20 cellular contexts compared by ENCODE assay signal in genomic region chr5:23136958-23137357, GRCh38.
DNase-seq lines count a peak whose midpoint lies in the region; ATAC-seq and TF ChIP-seq lines count a peak whose summit lies in the region.
"Had no signal": no experiment of that assay in that cellular context is flagged by ENCODE, and none has a peak within 500 bp of the region (broad histone marks: within the 10 kb centered on the region; RNA-seq: fewer than 3 reads in every experiment).

No MANE protein-coding gene starts in this region.

- H3K27me3 ChIP-seq in mammary epithelial cell (ENCODE audit: insufficient read depth, low read length) = no peaks in the 10 kb centered on the region
- no peaks in the 10 kb centered on the region for H3K27me3 ChIP-seq in GM23338 (ENCODE audit: insufficient read depth)
- no peaks in the 10 kb centered on the region for H3K27me3 ChIP-seq in WERI-Rb-1 (ENCODE audit: insufficient read depth, low read depth, severe bottlenecking)
- H3K27me3 ChIP-seq in right lobe of liver = no peaks in the 10 kb centered on the region
- H3K27me3 ChIP-seq: BLaER1 treated with 17β-estradiol and CSF1 and Interleukin-3, amounts not matched to agents 10 nM and 100 nM had no signal

- intact Hi-C loops in MCF 10A (cut with micrococcal nuclease) = no loop called here
- intact Hi-C loops in mammary epithelial cell (cut with micrococcal nuclease) = loop anchor here (5.0 kb wide), 1 partner anchor 1320 kb away; no protein-coding TSS in a partner anchor
- intact Hi-C loops in right lobe of liver (cut with DNase I) = no loop called here

- no peaks in the 10 kb centered on the region for H3F3A ChIP-seq in GM23338 (replicated peaks; ENCODE audit: low read depth)

- no peaks in the 10 kb centered on the region for H3K79me2 ChIP-seq in mammary epithelial cell (ENCODE audit: insufficient read depth, low read length)
- H3K79me2 ChIP-seq in GM23338 (replicated peaks; ENCODE audit: insufficient read depth) = no peaks in the 10 kb centered on the region

- no peaks in the 10 kb centered on the region for H3K27me3 Mint-ChIP-seq in MCF 10A (ENCODE audit: insufficient read depth, unreplicated experiment)
- peaks cover under 1% of the 10 kb centered on the region for H3K27me3 Mint-ChIP-seq in GM23338 (ENCODE audit: insufficient read depth, low read depth, poor library complexity)
- H3K27me3 Mint-ChIP-seq: B cell; CD4-positive, alpha-beta T cell had no signal

- whole genome bisulfite sequencing in mammary epithelial cell (ENCODE audit: low coverage, missing lambda C conversion rate) = 82% methylated on average over 2 of the region's 2 CpGs
- WGBS in right lobe of liver (ENCODE audit: insufficient coverage, low coverage, low lambda C conversion rate, missing lambda C conversion rate) = 52% methylated on average over 2 of the region's 2 CpGs

- no peaks in the 10 kb centered on the region for H3K9me3 Mint-ChIP-seq in MCF 10A (ENCODE audit: unreplicated experiment)
- H3K9me3 Mint-ChIP-seq in GM23338 = no peaks in the 10 kb centered on the region; the same call in 2 of the 3 replicates

- no peaks in the 10 kb centered on the region for H3K9me2 ChIP-seq in GM23338 (ENCODE audit: insufficient read depth)

- H3K36me3 ChIP-seq in mammary epithelial cell (ENCODE audit: insufficient read depth, low read length) (no peaks in the 10 kb centered on the region), GM23338 (ENCODE audit: insufficient read depth) (no peaks in the 10 kb centered on the region), WERI-Rb-1 (no peaks in the 10 kb centered on the region), right lobe of liver (no peaks in the 10 kb centered on the region)
- H3K36me3 ChIP-seq: BLaER1 treated with 17β-estradiol and CSF1 and Interleukin-3, amounts not matched to agents 10 nM and 100 nM had no signal

- no peak overlapping the region for H2AFZ ChIP-seq in mammary epithelial cell (ENCODE audit: low read depth, low read length)
- H2AFZ ChIP-seq in GM23338 = peak overlapping the region; percentile 53; the same call in 1 of the 2 replicates

- in situ Hi-C loops in mammary epithelial cell (cut with MboI; ENCODE audit: low sequenced_read_pairs in 2 of 2) = loop anchor here in 1 of 2 donors (25.0 kb wide), 2 partner anchors 250 to 1225 kb away; no protein-coding TSS in a partner anchor

- H3K27ac ChIP-seq in mammary epithelial cell (ENCODE audit: insufficient read depth, low read depth, low read length) = no peak overlapping the region
- H3K27ac ChIP-seq in GM23338 (ENCODE audit: low read depth) = no peak overlapping the region
- no peak overlapping the region for H3K27ac ChIP-seq in WERI-Rb-1
- H3K27ac ChIP-seq in right lobe of liver = peak overlapping the region in 1 of 3 donors; percentile 11
- H3K27ac ChIP-seq: 22Rv1; A549; BLaER1 treated with 17β-estradiol and CSF1 and Interleukin-3, amounts not matched to agents 10 nM and 100 nM; C4-2B had no signal

- no peaks in the 10 kb centered on the region for H4K20me1 ChIP-seq in mammary epithelial cell (ENCODE audit: insufficient read depth, low read length)
- H4K20me1 ChIP-seq in GM23338 (replicated peaks; ENCODE audit: insufficient read depth) = no peaks in the 10 kb centered on the region
- H4K20me1 ChIP-seq: BLaER1 treated with 17β-estradiol and CSF1 and Interleukin-3, amounts not matched to agents 10 nM and 100 nM had no signal

- CTCF ChIA-PET in MCF 10A (lab: Yijun Ruan, JAX) = interaction anchor here (0.7 kb wide), 1 partner anchor 52 kb away, joined by 4 read pairs; no protein-coding TSS in a partner anchor
- CTCF ChIA-PET in mammary epithelial cell (lab: Charles Lee; ENCODE audit: low non-redundant PET) = no interaction called here

- H3K4me3 Mint-ChIP-seq in MCF 10A (ENCODE audit: unreplicated experiment) (no peak overlapping the region), GM23338 (no peak overlapping the region)
- H3K4me3 Mint-ChIP-seq: B cell; CD4-positive, alpha-beta T cell; CD8-positive, alpha-beta T cell had no signal

- no peaks in the 10 kb centered on the region for H3K9me3 ChIP-seq in mammary epithelial cell (replicated peaks; ENCODE audit: insufficient read depth, low read length)
- H3K9me3 ChIP-seq in WERI-Rb-1 (ENCODE audit: severe bottlenecking) = no peaks in the 10 kb centered on the region
- H3K9me3 ChIP-seq in right lobe of liver = no peaks in the 10 kb centered on the region
- H3K9me3 ChIP-seq: A549; BLaER1 treated with 17β-estradiol and CSF1 and Interleukin-3, amounts not matched to agents 10 nM and 100 nM; Caco-2 had no signal

- H3K4me1 Mint-ChIP-seq in MCF 10A (ENCODE audit: insufficient read depth, unreplicated experiment) (peaks cover 9% of the 10 kb centered on the region), GM23338 (no peaks in the 10 kb centered on the region)
- H3K4me1 Mint-ChIP-seq: B cell had no signal

- H3K4me3 ChIP-seq in mammary epithelial cell (replicated peaks in 1 of 3; ENCODE audit: insufficient read depth in 1 of 3, low read depth in 2 of 3, low read length in 3 of 3) (no peak overlapping the region), GM23338 (no peak overlapping the region), WERI-Rb-1 (ENCODE audit: low read depth, low read length) (no peak overlapping the region), right lobe of liver (no peak overlapping the region)
- H3K4me3 ChIP-seq: A549; BLaER1 treated with 17β-estradiol and CSF1 and Interleukin-3, amounts not matched to agents 10 nM and 100 nM had no signal

- DNase-seq in MCF 10A (ENCODE audit: unreplicated experiment) (no peak), mammary epithelial cell (no peak), GM23338 (ENCODE audit: low spot score) (no peak), WERI-Rb-1 (peak; percentile 53), right lobe of liver (no peak)
- DNase-seq: AML-193; Caco-2; Calu3; CD4-positive, alpha-beta T cell; CD8-positive, alpha-beta T cell; DMS79 treated with DMSO at 0.1 percent for 48 hours; GF-D8 had no signal

- POLR2A ChIA-PET in MCF 10A (lab: Yijun Ruan, JAX) = interaction anchor here (0.9 kb wide), 1 partner anchor 127 kb away, joined by 3 read pairs; no protein-coding TSS in a partner anchor

- TF ChIP-seq CTCF in MCF 10A (IDR thresholded peaks at IDR 0.05; ENCODE audit: unreplicated experiment) (no peak), mammary epithelial cell (conservative IDR thresholded peaks at IDR 0.05 in 1 of 2, IDR thresholded peaks at IDR 0.05 in 1 of 2; ENCODE audit: extremely low read depth in 1 of 2, insufficient read depth in 1 of 2, low read depth in 1 of 2, low read length in 2 of 2) (no peak), GM23338 (conservative IDR thresholded peaks at IDR 0.05; ENCODE audit: low read depth in 2 of 2) (no peak), WERI-Rb-1 (IDR thresholded peaks at IDR 0.05; ENCODE audit: low read depth, low read length) (no peak), right lobe of liver (IDR thresholded peaks at IDR 0.05) (no peak)

- ATAC-seq in GM23338 = no peak
- peak; percentile 69 to 81 (median 77) for ATAC-seq in right lobe of liver
- no peak for ATAC-seq in GM18858 (IDR thresholded peaks at IDR 0.05; ENCODE audit: unreplicated experiment)
- no peak for ATAC-seq in GM18907 (IDR thresholded peaks at IDR 0.05; ENCODE audit: unreplicated experiment)
- no peak for ATAC-seq in GM19023 (IDR thresholded peaks at IDR 0.05; ENCODE audit: unreplicated experiment)
- ATAC-seq: A549; CD8-positive, alpha-beta T cell had no signal

- no peak overlapping the region for H3K9ac ChIP-seq in mammary epithelial cell (ENCODE audit: insufficient read depth, low read length)
- H3K9ac ChIP-seq: BLaER1 treated with 17β-estradiol and CSF1 and Interleukin-3, amounts not matched to agents 10 nM and 100 nM had no signal

- H3K4me2 ChIP-seq in mammary epithelial cell (ENCODE audit: insufficient read depth, low read depth, low read length) (no peak overlapping the region), GM23338 (no peak overlapping the region)
- H3K4me2 ChIP-seq: A549; BLaER1 treated with 17β-estradiol and CSF1 and Interleukin-3, amounts not matched to agents 10 nM and 100 nM had no signal

- dilution Hi-C loops in mammary epithelial cell (cut with HindIII; ENCODE audit: low sequenced_read_pairs) = no loop called here

- BruUV-seq in MCF 10A (replicated peaks; lab: Mats Ljungman, UMichigan) = no TSS peak
- BruUV-seq in mammary epithelial cell (replicated peaks; lab: Mats Ljungman, UMichigan) = no TSS peak

- H3K27ac Mint-ChIP-seq in MCF 10A (ENCODE audit: low read depth, unreplicated experiment) (peak overlapping the region; percentile 43), GM23338 (no peak overlapping the region)
- H3K27ac Mint-ChIP-seq: B cell; CD4-positive, alpha-beta T cell; CD8-positive, alpha-beta T cell had no signal

- H3K4me1 ChIP-seq in mammary epithelial cell (ENCODE audit: insufficient read depth, low read length) (no peaks in the 10 kb centered on the region), GM23338 (ENCODE audit: insufficient read depth) (no peaks in the 10 kb centered on the region), right lobe of liver (peaks cover 0 to 20% (median 1%) of the 10 kb centered on the region in 4 donors)
- H3K4me1 ChIP-seq: A549; BLaER1 treated with 17β-estradiol and CSF1 and Interleukin-3, amounts not matched to agents 10 nM and 100 nM; Caco-2 had no signal

- no peak for TF ChIP-seq POLR2A in right lobe of liver (IDR thresholded peaks at IDR 0.05)

- H3K36me3 Mint-ChIP-seq in MCF 10A (ENCODE audit: insufficient read depth, unreplicated experiment) (no peaks in the 10 kb centered on the region), GM23338 (ENCODE audit: low read depth) (no peaks in the 10 kb centered on the region)
- H3K36me3 Mint-ChIP-seq: CD8-positive, alpha-beta T cell had no signal

TF ChIP-seq in GM23338, 12 proteins besides CTCF, POLR2A, EP300 and RAD21 (continues in another document):
- no peak for TF ChIP-seq STAT1 (IDR thresholded peaks at IDR 0.05; ENCODE audit: unreplicated experiment)
- TF ChIP-seq ETS1 (IDR thresholded peaks at IDR 0.05) = no peak

Comparison
In these comparisons a context has a peak if more than half of its experiments do, and no peak if none do; other contexts are left out.
1. ATAC-seq: peak in right lobe of liver (4 of 4); none in GM23338 (single experiment), GM18858 (single experiment), GM18907 (single experiment) and GM19023 (single experiment).